Comparison of ENCODE assay signal across 8 cellular contexts in genomic region chr3:196207159-196207832, GRCh38. TPM values are rescaled to one million over a fixed set of nuclear protein-coding genes. Genes with fewer than 3 reads are reported as not detected.
DNase-seq lines count a peak whose midpoint lies in the region; ATAC-seq, FAIRE-seq and TF ChIP-seq lines count a peak whose summit lies in the region.

No MANE protein-coding gene starts in this region.

- peaks cover 11% of the 10 kb centered on the region for H3K4me1 ChIP-seq in CD4-positive, alpha-beta memory T cell (ENCODE audit: insufficient read depth, low read length)
- no peaks in the 10 kb centered on the region for H3K4me1 ChIP-seq in RWPE2 (ENCODE audit: insufficient read depth, poor library complexity, severe bottlenecking)
- H3K4me1 ChIP-seq in effector memory CD4-positive, alpha-beta T cell (ENCODE audit: control insufficient read depth, insufficient read depth, low read length, poor library complexity, severe bottlenecking) = peaks cover 9% of the 10 kb centered on the region

- H3K27me3 ChIP-seq in CD4-positive, alpha-beta memory T cell (ENCODE audit: insufficient read depth, low read length) = no peaks in the 10 kb centered on the region
- H3K27me3 ChIP-seq in RWPE2 (ENCODE audit: insufficient read depth, poor library complexity, severe bottlenecking) = no peaks in the 10 kb centered on the region
- H3K27me3 ChIP-seq in effector memory CD4-positive, alpha-beta T cell (replicated peaks; ENCODE audit: control insufficient read depth, insufficient read depth, low read length, poor library complexity, severe bottlenecking) = no peaks in the 10 kb centered on the region

- no peak for FAIRE-seq in GM12892 (lab: Jason Lieb, UNC)

- peak overlapping the region; percentile 75 to 91 (median 87) for H3K4me3 Mint-ChIP-seq in CD4-positive, alpha-beta memory T cell
- H3K4me3 Mint-ChIP-seq in natural killer cell = peak overlapping the region; percentile 89

- peaks cover 0 to 2% of the 10 kb centered on the region in 2 donors for H3K36me3 Mint-ChIP-seq in CD4-positive, alpha-beta memory T cell
- H3K36me3 Mint-ChIP-seq in natural killer cell = no peaks in the 10 kb centered on the region

- TF ChIP-seq CTCF in RWPE2 (IDR thresholded peaks at IDR 0.05; ENCODE audit: poor library complexity, severe bottlenecking) (no peak), natural killer cell (IDR thresholded peaks at IDR 0.05) (no peak)

- no peaks in the 10 kb centered on the region for H3K9me3 ChIP-seq in CD4-positive, alpha-beta memory T cell (ENCODE audit: control insufficient read depth in 1 of 2, low read length in 2 of 2)
- H3K9me3 ChIP-seq in RWPE2 (ENCODE audit: severe bottlenecking) = no peaks in the 10 kb centered on the region
- no peaks in the 10 kb centered on the region for H3K9me3 ChIP-seq in effector memory CD4-positive, alpha-beta T cell (ENCODE audit: control insufficient read depth, low read length)

- ATAC-seq in RWPE2 (ENCODE audit: low read depth) = 0 out of 3 replicates have a peak, but pooled peaks have one; percentile 5
- ATAC-seq in natural killer cell = peak; percentile 50 to 59 (median 55)
- no peak for ATAC-seq in GM18517 (IDR thresholded peaks at IDR 0.05; ENCODE audit: unreplicated experiment)

- no peak overlapping the region for H3K4me3 ChIP-seq in CD4-positive, alpha-beta memory T cell (ENCODE audit: low read length in 2 of 2)
- H3K4me3 ChIP-seq in RWPE2 (ENCODE audit: severe bottlenecking) = peak overlapping the region; percentile 27
- peak overlapping the region; percentile 31 for H3K4me3 ChIP-seq in effector memory CD4-positive, alpha-beta T cell (ENCODE audit: insufficient read depth, low read depth, low read length, poor library complexity, severe bottlenecking)

- POLR2A ChIA-PET in CD4-positive, alpha-beta memory T cell (lab: Charles Lee; ENCODE audit: partially characterized antibody) = interaction anchor here (0.5 to 1.4 kb wide), 4 partner anchors 15 to 129 kb away, joined by 3 read pairs; no protein-coding TSS in a partner anchor

- peaks cover 11 to 23% (median 12%) of the 10 kb centered on the region in 4 donors for H3K4me1 Mint-ChIP-seq in CD4-positive, alpha-beta memory T cell
- H3K4me1 Mint-ChIP-seq in natural killer cell = peaks cover 8 to 17% of the 10 kb centered on the region in 2 donors

- peak overlapping the region in 2 of 7 donors; percentile 82 to 84 for H3K27ac Mint-ChIP-seq in CD4-positive, alpha-beta memory T cell
- peak overlapping the region in 1 of 2 donors; percentile 58 for H3K27ac Mint-ChIP-seq in natural killer cell

- CTCF ChIA-PET in CD4-positive, alpha-beta memory T cell (lab: Charles Lee; ENCODE audit: partially characterized antibody) = interaction anchor here (0.7 to 3.2 kb wide), 4 partner anchors 11 to 295 kb away, joined by 3 to 14 read pairs (median 9); no protein-coding TSS in a partner anchor

- TF ChIP-seq POLR2A in GM12892 (IDR thresholded peaks at IDR 0.05; ENCODE audit: low read depth, low read length) = no peak

- H3K9me3 Mint-ChIP-seq in CD4-positive, alpha-beta memory T cell = no peaks in the 10 kb centered on the region
- H3K9me3 Mint-ChIP-seq in natural killer cell = no peaks in the 10 kb centered on the region

- peak in 2 of 5 donors; percentile 20 for DNase-seq in CD4-positive, alpha-beta memory T cell
- DNase-seq in RWPE2 (ENCODE audit: low spot score) (no peak), natural killer cell (peak; percentile 42), GM12892 (ENCODE audit: insufficient read length) (no peak), glomerular visceral epithelial cell (ENCODE audit: extremely low spot score) (no peak), NCI-H1105 treated with DMSO at 0.1 percent for 48 hours (lab: John Stamatoyannopoulos, UW) (no peak)
- peak in 1 of 3 donors; percentile 12 for DNase-seq in effector memory CD4-positive, alpha-beta T cell

- H3K27ac ChIP-seq in CD4-positive, alpha-beta memory T cell (ENCODE audit: low read depth, low read length) = no peak overlapping the region
- no peak overlapping the region for H3K27ac ChIP-seq in RWPE2 (ENCODE audit: poor library complexity, severe bottlenecking)
- H3K27ac ChIP-seq in effector memory CD4-positive, alpha-beta T cell (ENCODE audit: insufficient read depth, low read length, poor library complexity, severe bottlenecking) = no peak overlapping the region

- H3K36me3 ChIP-seq in CD4-positive, alpha-beta memory T cell (ENCODE audit: insufficient read depth, low read length) = no peaks in the 10 kb centered on the region
- no peaks in the 10 kb centered on the region for H3K36me3 ChIP-seq in RWPE2 (ENCODE audit: low read depth)
- H3K36me3 ChIP-seq in effector memory CD4-positive, alpha-beta T cell (ENCODE audit: control insufficient read depth, insufficient read depth, low read length) = no peaks in the 10 kb centered on the region

- no peaks in the 10 kb centered on the region for H3K27me3 Mint-ChIP-seq in CD4-positive, alpha-beta memory T cell
- peaks cover 7 to 14% of the 10 kb centered on the region in 2 donors for H3K27me3 Mint-ChIP-seq in natural killer cell (ENCODE audit: low read depth in 2 of 2)

- intact Hi-C loops in CD4-positive, alpha-beta memory T cell (cut with micrococcal nuclease) = no loop called here
- intact Hi-C loops in natural killer cell (cut with micrococcal nuclease) = no loop called here

RNA-seq across cellular contexts. Expression of gene ZDHHC19, which starts 3.9 kb away (rescaled TPM):
- total RNA-seq in CD4-positive, alpha-beta memory T cell = not detected
- polyA plus RNA-seq in CD4-positive, alpha-beta memory T cell = not detected
- not detected for total RNA-seq in natural killer cell
- polyA plus RNA-seq in GM12892 (2012; ENCODE audit: missing spikeins) = not detected

RNA-seq across cellular contexts. Expression of gene SLC51A, which starts 9.0 kb away (rescaled TPM):
- total RNA-seq in CD4-positive, alpha-beta memory T cell = not detected
- polyA plus RNA-seq in CD4-positive, alpha-beta memory T cell = 1 to 10 TPM in 1 of 2 donors, not detected in 1; 2.7 TPM
- not detected for total RNA-seq in natural killer cell
- 1.7 TPM for polyA plus RNA-seq in GM12892 (2012; ENCODE audit: missing spikeins)

Comparison
In these comparisons a context has a peak if more than half of its experiments do, and no peak if none do; other contexts are left out.
1. H3K4me3 ChIP-seq: peak in RWPE2 (single experiment) and effector memory CD4-positive, alpha-beta T cell (single experiment); none in CD4-positive, alpha-beta memory T cell (0 of 2).